In genomic region chrX:153083238-153083923, GRCh38 we compare ENCODE assay signal across 1 cellular context. TPM values are rescaled to one million over a fixed set of nuclear protein-coding genes. Genes with fewer than 3 reads are reported as not detected.
"Had no signal": no experiment of that assay in that cellular context is flagged by ENCODE, and none has a peak within 500 bp of the region (broad histone marks: within the 10 kb centered on the region; RNA-seq: fewer than 3 reads in every experiment).

No MANE protein-coding gene starts in this region.

RNA-seq across cellular contexts. Expression of gene PNMA6A, which starts 11.1 kb away (rescaled TPM):
- polyA plus RNA-seq: immature natural killer cell had no signal
